Comparison of ENCODE assay signal across 11 cellular contexts in the genomic region with DNA sequence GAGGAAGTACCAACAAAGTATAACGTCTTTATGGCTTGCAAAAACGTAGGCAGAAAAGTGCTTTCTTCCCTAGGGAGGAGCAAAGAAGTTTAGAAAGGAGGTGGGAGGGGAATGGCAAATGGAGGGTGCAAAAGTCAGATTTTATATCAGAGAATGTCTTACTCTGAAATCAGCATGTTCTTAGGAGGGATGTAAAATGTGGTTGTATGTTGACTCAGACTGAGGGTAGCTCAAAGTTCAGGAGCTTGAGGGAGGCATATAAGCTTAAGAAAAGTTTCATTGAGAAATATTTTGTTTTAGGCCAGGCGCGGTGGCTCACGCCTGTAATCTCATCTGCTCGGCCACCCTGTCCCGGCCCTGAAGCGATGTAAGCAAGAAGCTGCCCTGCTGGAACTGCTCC. TPM values are rescaled to one million over a fixed set of nuclear protein-coding genes. Genes with fewer than 3 reads are reported as not detected.
DNase-seq lines count a peak whose midpoint lies in the region; ATAC-seq and TF ChIP-seq lines count a peak whose summit lies in the region.
"Had no signal": no experiment of that assay in that cellular context is flagged by ENCODE, and none has a peak within 500 bp of the region (broad histone marks: within the 10 kb centered on the region; RNA-seq: fewer than 3 reads in every experiment).

No MANE protein-coding gene starts in this region.

- CTCF ChIA-PET in CD8-positive, alpha-beta T cell (lab: Charles Lee) = no interaction called here
- CTCF ChIA-PET in naive thymus-derived CD4-positive, alpha-beta T cell (lab: Charles Lee) = no interaction called here

- H3K9me3 Mint-ChIP-seq in CD8-positive, alpha-beta T cell = no peaks in the 10 kb centered on the region
- no peaks in the 10 kb centered on the region for H3K9me3 Mint-ChIP-seq in IgD-negative memory B cell
- peaks cover 0 to 52% (median 6%) of the 10 kb centered on the region in 11 donors for H3K9me3 Mint-ChIP-seq in naive thymus-derived CD4-positive, alpha-beta T cell

- POLR2A ChIA-PET in CD8-positive, alpha-beta T cell (lab: Charles Lee) = interaction anchor here (0.6 to 2.1 kb wide), 2 partner anchors 28 to 250 kb away, joined by 5 to 6 read pairs; no protein-coding TSS in a partner anchor
- POLR2A ChIA-PET in naive thymus-derived CD4-positive, alpha-beta T cell (lab: Charles Lee) = no interaction called here

- DNase-seq in CD8-positive, alpha-beta T cell = no peak
- no peak for DNase-seq in naive thymus-derived CD4-positive, alpha-beta T cell
- DNase-seq in NCI-H446 (lab: John Stamatoyannopoulos, UW) (no peak), NK-92 (lab: John Stamatoyannopoulos, UW; ENCODE audit: unreplicated experiment) (no peak), NOMO-1 treated with dmso at 0.1 percent for 144 hours (lab: John Stamatoyannopoulos, UW; ENCODE audit: unreplicated experiment) (no peak), NCI-H526 treated with DMSO at 0.1 percent for 48 hours (lab: John Stamatoyannopoulos, UW) (no peak)
- DNase-seq: stimulated activated CD4-positive, alpha-beta T cell treated with anti-CD3 and anti-CD28 coated beads, Interleukin-12 subunit alpha, Interleukin-12 subunit beta, amount 100 ng/mL, for 4 hours; stomach had no signal

- H3K9me3 ChIP-seq in CD8-positive, alpha-beta T cell (ENCODE audit: low read length) = no peaks in the 10 kb centered on the region
- H3K9me3 ChIP-seq in ectodermal cell (ENCODE audit: control insufficient read depth, low read length) = no peaks in the 10 kb centered on the region
- no peaks in the 10 kb centered on the region for H3K9me3 ChIP-seq in naive thymus-derived CD4-positive, alpha-beta T cell (ENCODE audit: control insufficient read depth in 2 of 3, low read length in 3 of 3)
- H3K9me3 ChIP-seq: HAP-1, stomach had no signal

- no peak for ATAC-seq in CD8-positive, alpha-beta T cell
- ATAC-seq in naive thymus-derived CD4-positive, alpha-beta T cell = no peak

- WGBS in ectodermal cell, 2 experiments = 41 to 48% methylated on average over 8 of the region's 8 CpGs

- H3K27me3 ChIP-seq in CD8-positive, alpha-beta T cell (ENCODE audit: insufficient read depth, low read length) = no peaks in the 10 kb centered on the region
- no peaks in the 10 kb centered on the region for H3K27me3 ChIP-seq in ectodermal cell (ENCODE audit: control insufficient read depth, insufficient read depth, low read length, poor library complexity, severe bottlenecking)
- H3K27me3 ChIP-seq in naive thymus-derived CD4-positive, alpha-beta T cell (ENCODE audit: control insufficient read depth in 2 of 2, insufficient read depth in 2 of 2, low read length in 2 of 2) = no peaks in the 10 kb centered on the region
- H3K27me3 ChIP-seq: stomach had no signal

- H3K27me3 Mint-ChIP-seq in CD8-positive, alpha-beta T cell (ENCODE audit: low read depth) = no peaks in the 10 kb centered on the region
- H3K27me3 Mint-ChIP-seq in IgD-negative memory B cell = no peaks in the 10 kb centered on the region
- no peaks in the 10 kb centered on the region for H3K27me3 Mint-ChIP-seq in naive thymus-derived CD4-positive, alpha-beta T cell

- peaks cover 10% of the 10 kb centered on the region for H3K4me1 ChIP-seq in CD8-positive, alpha-beta T cell (ENCODE audit: insufficient read depth, low read length)
- H3K4me1 ChIP-seq in ectodermal cell (ENCODE audit: control insufficient read depth, insufficient read depth, low read length) = peaks cover 21% of the 10 kb centered on the region
- H3K4me1 ChIP-seq in naive thymus-derived CD4-positive, alpha-beta T cell (ENCODE audit: control insufficient read depth in 2 of 2, insufficient read depth in 2 of 2, low read length in 2 of 2) = peaks cover 4 to 8% of the 10 kb centered on the region in 2 donors
- H3K4me1 ChIP-seq: HAP-1 had no signal

- H3K4me3 Mint-ChIP-seq in CD8-positive, alpha-beta T cell = peak overlapping the region; percentile 50
- H3K4me3 Mint-ChIP-seq in IgD-negative memory B cell = peak overlapping the region in 3 of 4 donors; percentile 20 to 50 (median 43)
- peak overlapping the region in 9 of 10 donors; percentile 15 to 89 (median 59) for H3K4me3 Mint-ChIP-seq in naive thymus-derived CD4-positive, alpha-beta T cell

- intact Hi-C loops in CD8-positive, alpha-beta T cell (cut with DNase I, micrococcal nuclease) = loop anchor here in 1 of 2 experiments (5.0 kb wide), 2 partner anchors 88 to 158 kb away; a partner anchor contains a TSS
- intact Hi-C loops in naive thymus-derived CD4-positive, alpha-beta T cell (cut with micrococcal nuclease) = loop anchor here in 1 of 2 donors (5.0 to 10.0 kb wide), 5 partner anchors 302 to 1758 kb away; a partner anchor contains a TSS

- peaks cover 10% of the 10 kb centered on the region for H3K36me3 Mint-ChIP-seq in CD8-positive, alpha-beta T cell
- H3K36me3 Mint-ChIP-seq in IgD-negative memory B cell = peaks cover 10% of the 10 kb centered on the region
- peaks cover 7 to 38% (median 28%) of the 10 kb centered on the region in 5 donors for H3K36me3 Mint-ChIP-seq in naive thymus-derived CD4-positive, alpha-beta T cell

- H3K4me3 ChIP-seq in CD8-positive, alpha-beta T cell (ENCODE audit: low read depth, low read length) = no peak overlapping the region
- peak overlapping the region; percentile 67 for H3K4me3 ChIP-seq in ectodermal cell (ENCODE audit: insufficient read depth, low read depth, low read length)
- no peak overlapping the region for H3K4me3 ChIP-seq in naive thymus-derived CD4-positive, alpha-beta T cell (ENCODE audit: low read length)
- H3K4me3 ChIP-seq: HAP-1 had no signal

- H3K27ac Mint-ChIP-seq in CD8-positive, alpha-beta T cell = no peak overlapping the region
- peak overlapping the region in 1 of 3 donors; percentile 7 for H3K27ac Mint-ChIP-seq in IgD-negative memory B cell
- H3K27ac Mint-ChIP-seq in naive thymus-derived CD4-positive, alpha-beta T cell = no peak overlapping the region

- no peaks in the 10 kb centered on the region for H3K36me3 ChIP-seq in CD8-positive, alpha-beta T cell (ENCODE audit: insufficient read depth, low read length)
- H3K36me3 ChIP-seq in ectodermal cell (ENCODE audit: control insufficient read depth, insufficient read depth, low read length) = peaks cover 5% of the 10 kb centered on the region
- H3K36me3 ChIP-seq in naive thymus-derived CD4-positive, alpha-beta T cell (ENCODE audit: control insufficient read depth in 2 of 3, insufficient read depth in 3 of 3, low read length in 3 of 3) = no peaks in the 10 kb centered on the region
- H3K36me3 ChIP-seq: HAP-1 had no signal

- H3K27ac ChIP-seq in CD8-positive, alpha-beta T cell (ENCODE audit: low read depth, low read length) = no peak overlapping the region
- no peak overlapping the region for H3K27ac ChIP-seq in ectodermal cell (ENCODE audit: insufficient read depth, low read depth, low read length, poor library complexity, severe bottlenecking)
- H3K27ac ChIP-seq in naive thymus-derived CD4-positive, alpha-beta T cell (ENCODE audit: low read depth, low read length) = no peak overlapping the region

- peaks cover 22% of the 10 kb centered on the region for H3K4me1 Mint-ChIP-seq in CD8-positive, alpha-beta T cell (ENCODE audit: low read depth)
- peaks cover 4 to 9% (median 7%) of the 10 kb centered on the region in 3 donors for H3K4me1 Mint-ChIP-seq in IgD-negative memory B cell
- peaks cover 0 to 27% (median 14%) of the 10 kb centered on the region in 7 donors for H3K4me1 Mint-ChIP-seq in naive thymus-derived CD4-positive, alpha-beta T cell

- TF ChIP-seq CTCF in CD8-positive, alpha-beta T cell (IDR thresholded peaks at IDR 0.05) = no peak

RNA-seq across cellular contexts. Expression of a gene that starts 1.7 kb away (rescaled TPM):
- 1 to 10 TPM; 1.9 to 2.2 TPM for total RNA-seq in CD8-positive, alpha-beta T cell
- polyA plus RNA-seq in IgD-negative memory B cell = 3.9 TPM
- 37.0 TPM for polyA plus RNA-seq in ectodermal cell (2013, experiment 1 of 4)
- 44.1 TPM for polyA plus RNA-seq in ectodermal cell (2013, experiment 2 of 4)
- polyA plus RNA-seq in ectodermal cell (2013, experiment 3 of 4) = 26.2 TPM
- polyA plus RNA-seq in ectodermal cell (2013, experiment 4 of 4) = 25.9 TPM
- 1 to 10 TPM; 3.4 to 7.7 (median 4.5) TPM for total RNA-seq in naive thymus-derived CD4-positive, alpha-beta T cell
- polyA plus RNA-seq in naive thymus-derived CD4-positive, alpha-beta T cell = 1 to 10 TPM; 1.8 to 2.4 TPM

RNA-seq across cellular contexts. Expression of a gene that starts 40.2 kb away (rescaled TPM):
- total RNA-seq in CD8-positive, alpha-beta T cell = 10 to 100 TPM; 13.3 to 16.0 TPM
- 3.7 TPM for polyA plus RNA-seq in IgD-negative memory B cell
- polyA plus RNA-seq in ectodermal cell (2013, experiment 1 of 4) = 18.0 TPM
- 19.4 TPM for polyA plus RNA-seq in ectodermal cell (2013, experiment 2 of 4)
- 12.3 TPM for polyA plus RNA-seq in ectodermal cell (2013, experiment 3 of 4)
- 15.8 TPM for polyA plus RNA-seq in ectodermal cell (2013, experiment 4 of 4)
- 10 to 100 TPM in 2 of 5 experiments, 1 to 10 TPM in 3; 5.3 to 13.0 (median 9.5) TPM for total RNA-seq in naive thymus-derived CD4-positive, alpha-beta T cell
- polyA plus RNA-seq in naive thymus-derived CD4-positive, alpha-beta T cell = 1 to 10 TPM; 4.0 to 5.3 TPM
